ENCODE assay signal across 22 cellular contexts in genomic region chr9:138020120-138020794, GRCh38.
DNase-seq lines count a peak whose midpoint lies in the region; TF ChIP-seq lines count a peak whose summit lies in the region.
"Had no signal": no experiment of that assay in that cellular context is flagged by ENCODE, and none has a peak within 500 bp of the region (broad histone marks: within the 10 kb centered on the region; RNA-seq: fewer than 3 reads in every experiment).

No MANE protein-coding gene starts in this region.

- no peak for TF ChIP-seq CTCF in right atrium auricular region (IDR thresholded peaks at IDR 0.05)
- TF ChIP-seq CTCF in left ventricle myocardium inferior (IDR thresholded peaks at IDR 0.05; ENCODE audit: borderline replicate concordance) = no peak
- TF ChIP-seq CTCF in neural crest cell (conservative IDR thresholded peaks at IDR 0.05) = no peak
- TF ChIP-seq CTCF in transverse colon (IDR thresholded peaks at IDR 0.05) = no peak

- H3K4me1 ChIP-seq in right atrium auricular region (peaks cover 0 to 7% of the 10 kb centered on the region in 2 donors), left ventricle myocardium inferior (peaks cover 14% of the 10 kb centered on the region), transverse colon (peaks cover 0 to 9% (median 5%) of the 10 kb centered on the region in 4 donors)

- DNase-seq in right atrium auricular region (ENCODE audit: low spot score) = peak; percentile 55
- no peak for DNase-seq in left ventricle myocardium inferior
- DNase-seq in NCI-H345 (lab: John Stamatoyannopoulos, UW) = peak; percentile 77
- DNase-seq in neural crest cell (ENCODE audit: low read depth, low spot score) = no peak
- no peak for DNase-seq in transverse colon
- no peak for DNase-seq in NCI-H1436 (lab: John Stamatoyannopoulos, UW)
- no peak for DNase-seq in NCI-H1930 (lab: John Stamatoyannopoulos, UW)
- DNase-seq: anterior cingulate cortex; CD4-positive, alpha-beta memory T cell; glutamatergic neuron; HFFc6; KBM-7; kidney glomerular epithelial cell; MM.1S; NCI-H146; NCI-H2227 treated with DMSO at 0.1 percent for 48 hours; OCI-M1; stimulated activated CD4-positive, alpha-beta T cell treated with anti-CD3 and anti-CD28 coated beads, Interleukin-2, amount 100 ng/mL, for 24 hours had no signal

- no peaks in the 10 kb centered on the region for H3K4me1 Mint-ChIP-seq in neural crest cell
- H3K4me1 Mint-ChIP-seq: activated naive CD4-positive, alpha-beta T cell treated with anti-CD3 and anti-CD28 coated beads, Interleukin-2, amount 50 U/mL, for 24 hours; nephron had no signal

- no peak overlapping the region for H3K27ac ChIP-seq in right atrium auricular region
- H3K27ac ChIP-seq in left ventricle myocardium inferior (replicated peaks) = no peak overlapping the region
- H3K27ac ChIP-seq in transverse colon = no peak overlapping the region
- H3K27ac ChIP-seq: cardiac muscle cell had no signal

- H3K9me3 ChIP-seq in right atrium auricular region (no peaks in the 10 kb centered on the region), left ventricle myocardium inferior (replicated peaks) (no peaks in the 10 kb centered on the region), transverse colon (no peaks in the 10 kb centered on the region)

- intact Hi-C loops in left ventricle myocardium inferior (cut with micrococcal nuclease) (no loop called here), transverse colon (cut with DNase I; ENCODE audit: low total_unique reads) (no loop called here)

- peak overlapping the region; percentile 45 for H3K27ac Mint-ChIP-seq in neural crest cell (ENCODE audit: unreplicated experiment)
- H3K27ac Mint-ChIP-seq: activated naive CD4-positive, alpha-beta T cell treated with anti-CD3 and anti-CD28 coated beads, Interleukin-2, amount 50 U/mL, for 24 hours; CD4-positive, alpha-beta memory T cell; dendritic cell treated with granulocyte-macrophage colony-stimulating factor and Interleukin-4, amounts not matched to agents 40 ng/mL and 50 ng/mL, for 4 days; HFFc6; nephron had no signal

- WGBS in transverse colon (ENCODE audit: low coverage in 1 of 2), 2 donors = 71% methylated on average over 13 of the region's 13 CpGs; no CpG with 5 or more reads in 1 of the 2 donors

- TF ChIP-seq EP300 in transverse colon (IDR thresholded peaks at IDR 0.05; ENCODE audit: low read depth) = no peak

- no peak for TF ChIP-seq POLR2A in transverse colon (IDR thresholded peaks at IDR 0.05)

- H3K36me3 ChIP-seq in right atrium auricular region = no peaks in the 10 kb centered on the region
- no peaks in the 10 kb centered on the region for H3K36me3 ChIP-seq in left ventricle myocardium inferior
- H3K36me3 ChIP-seq in transverse colon = no peaks in the 10 kb centered on the region
- H3K36me3 ChIP-seq: cardiac muscle cell had no signal

- peaks cover 0 to 11% of the 10 kb centered on the region in 2 donors for H3K27me3 ChIP-seq in right atrium auricular region
- H3K27me3 ChIP-seq in left ventricle myocardium inferior (ENCODE audit: low read depth) = peaks cover 57% of the 10 kb centered on the region
- H3K27me3 ChIP-seq in transverse colon = peaks cover 34% of the 10 kb centered on the region

- H3K9me3 Mint-ChIP-seq in neural crest cell = no peaks in the 10 kb centered on the region
- H3K9me3 Mint-ChIP-seq: activated naive CD4-positive, alpha-beta T cell treated with anti-CD3 and anti-CD28 coated beads, Interleukin-2, amount 50 U/mL, for 24 hours; dendritic cell treated with granulocyte-macrophage colony-stimulating factor and Interleukin-4, amounts not matched to agents 40 ng/mL and 50 ng/mL, for 4 days; nephron had no signal

- no peaks in the 10 kb centered on the region for H3K36me3 Mint-ChIP-seq in neural crest cell (ENCODE audit: low read depth)
- H3K36me3 Mint-ChIP-seq: activated naive CD4-positive, alpha-beta T cell treated with anti-CD3 and anti-CD28 coated beads, Interleukin-2, amount 50 U/mL, for 24 hours; CD4-positive, alpha-beta memory T cell had no signal

- no peak overlapping the region for H3K4me3 Mint-ChIP-seq in neural crest cell
- H3K4me3 Mint-ChIP-seq: activated naive CD4-positive, alpha-beta T cell treated with anti-CD3 and anti-CD28 coated beads, Interleukin-2, amount 50 U/mL, for 24 hours; CD4-positive, alpha-beta memory T cell; dendritic cell treated with granulocyte-macrophage colony-stimulating factor and Interleukin-4, amounts not matched to agents 40 ng/mL and 50 ng/mL, for 4 days; HFFc6 had no signal

- in situ Hi-C loops in transverse colon (cut with MboI; ENCODE audit: low pct_ligation_motif_present in 1 of 4, low pct_unique_long_range_greater_than_20kb in 1 of 4, low sequenced_read_pairs in 3 of 4) = no loop called here

- H3K4me3 ChIP-seq in right atrium auricular region (no peak overlapping the region), left ventricle myocardium inferior (no peak overlapping the region), transverse colon (no peak overlapping the region)
- H3K4me3 ChIP-seq: cardiac muscle cell had no signal

- H3K27me3 Mint-ChIP-seq in neural crest cell (ENCODE audit: low read depth) = peaks cover 43% of the 10 kb centered on the region

Comparison
In these comparisons a context has a peak if more than half of its experiments do, and no peak if none do; other contexts are left out.
1. DNase-seq: peak in right atrium auricular region (single experiment) and NCI-H345 (single experiment); none in left ventricle myocardium inferior (single experiment), neural crest cell (single experiment), transverse colon (single experiment), NCI-H1436 (single experiment) and NCI-H1930 (0 of 2).